ENCODE assay signal across 15 cellular contexts in the genomic region with DNA sequence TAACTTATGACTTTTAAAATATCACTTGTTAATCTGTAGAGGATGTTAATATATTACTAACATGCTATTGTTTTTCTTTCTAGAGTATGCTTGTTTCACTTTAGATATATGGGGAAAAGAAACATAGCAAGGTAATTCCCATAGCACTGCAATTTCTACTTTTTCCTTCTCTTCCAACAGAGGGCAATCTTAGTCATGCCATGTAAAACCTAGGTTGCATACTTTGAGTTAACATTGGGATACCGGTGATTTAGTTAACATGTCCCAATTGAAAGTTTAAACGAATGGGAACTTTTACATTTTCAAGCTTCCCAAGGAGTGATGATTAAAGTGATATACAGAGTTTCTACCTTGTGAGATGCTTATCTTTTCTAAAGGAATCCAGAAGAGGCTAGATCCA.
DNase-seq lines count a peak whose midpoint lies in the region; FAIRE-seq and TF ChIP-seq lines count a peak whose summit lies in the region.
"Had no signal": no experiment of that assay in that cellular context is flagged by ENCODE, and none has a peak within 500 bp of the region (broad histone marks: within the 10 kb centered on the region; RNA-seq: fewer than 3 reads in every experiment).

No MANE protein-coding gene starts in this region.

- no peak overlapping the region for H3K4me3 Mint-ChIP-seq in nephron progenitor cell
- H3K4me3 Mint-ChIP-seq: activated naive CD8-positive, alpha-beta T cell treated with anti-CD3 and anti-CD28 coated beads, Interleukin-2, amount 50 U/mL, for 24 hours had no signal

- TF ChIP-seq CTCF in epithelial cell of esophagus (IDR thresholded peaks at IDR 0.05; ENCODE audit: insufficient read depth, low read depth, low read length, missing control alignments) (peak; percentile 25), osteoblast (IDR thresholded peaks at IDR 0.05; ENCODE audit: extremely low read depth, low read depth, low read length) (peak; percentile 33), GM20000 (IDR thresholded peaks at IDR 0.05; ENCODE audit: extremely low read depth, missing control alignments) (no peak), nephron progenitor cell (IDR thresholded peaks at IDR 0.05) (no peak)

- no peaks in the 10 kb centered on the region for H3K36me3 ChIP-seq in osteoblast (ENCODE audit: insufficient read depth, low read length)

- peaks cover 18% of the 10 kb centered on the region for H3K36me3 Mint-ChIP-seq in nephron progenitor cell (ENCODE audit: low read depth)

- no peak overlapping the region for H3K4me3 ChIP-seq in epithelial cell of esophagus (ENCODE audit: low read length)
- H3K4me3 ChIP-seq in osteoblast (ENCODE audit: insufficient read depth, low read length) = no peak overlapping the region

- H3K79me2 ChIP-seq in osteoblast (ENCODE audit: insufficient read depth, low read length) = no peaks in the 10 kb centered on the region
- H3K79me2 ChIP-seq: parathyroid adenoma had no signal

- DNase-seq in NCI-H748 (lab: John Stamatoyannopoulos, UW; ENCODE audit: unreplicated experiment) (peak; percentile 21), epithelial cell of esophagus (ENCODE audit: low read depth) (peak; percentile 7), osteoblast (ENCODE audit: insufficient read length, low spot score, missing footprints) (peak; percentile 32), GM20000 (ENCODE audit: low spot score) (no peak), nephron progenitor cell (no peak)
- DNase-seq in activated CD4-positive, alpha-beta T cell treated with anti-CD3 and anti-CD28 coated beads, Interleukin-2, amount 50 U/mL, for 1 hour = no peak
- no peak for DNase-seq in activated T-cell treated with anti-CD3 and anti-CD28 coated beads, Interleukin-2, amount 50 U/mL, for 1 hour
- DNase-seq: activated naive CD8-positive, alpha-beta T cell treated with anti-CD3 and anti-CD28 coated beads, Interleukin-2, amount 50 U/mL, for 24 hours; DND-41; left cardiac atrium; NCI-H510A treated with DMSO at 0.1 percent for 48 hours; stimulated activated CD4-positive, alpha-beta T cell treated with anti-CD3 and anti-CD28 coated beads, Interleukin-4, amount 100 ng/mL, for 4 hours had no signal

- no peaks in the 10 kb centered on the region for H3K9me3 ChIP-seq in osteoblast (ENCODE audit: low read depth, low read length)

- no peaks in the 10 kb centered on the region for H3K4me1 ChIP-seq in osteoblast (ENCODE audit: insufficient read depth, low read length)
- H3K4me1 ChIP-seq: parathyroid adenoma had no signal

- H4K20me1 ChIP-seq in osteoblast (ENCODE audit: insufficient read depth, low read length) = no peaks in the 10 kb centered on the region

- no peaks in the 10 kb centered on the region for H3K27me3 Mint-ChIP-seq in nephron progenitor cell (ENCODE audit: low read depth, poor library complexity)
- H3K27me3 Mint-ChIP-seq: activated naive CD8-positive, alpha-beta T cell treated with anti-CD3 and anti-CD28 coated beads, Interleukin-2, amount 50 U/mL, for 24 hours had no signal

- H3K9me3 Mint-ChIP-seq in nephron progenitor cell = peaks cover 18% of the 10 kb centered on the region
- H3K9me3 Mint-ChIP-seq: activated naive CD8-positive, alpha-beta T cell treated with anti-CD3 and anti-CD28 coated beads, Interleukin-2, amount 50 U/mL, for 24 hours had no signal

- H3K27me3 ChIP-seq in osteoblast (ENCODE audit: insufficient read depth, low read length) = no peaks in the 10 kb centered on the region

- H3K4me2 ChIP-seq in osteoblast (ENCODE audit: insufficient read depth, low read length) = no peak overlapping the region

- H3K27ac Mint-ChIP-seq in nephron progenitor cell = no peak overlapping the region
- H3K27ac Mint-ChIP-seq: activated naive CD8-positive, alpha-beta T cell treated with anti-CD3 and anti-CD28 coated beads, Interleukin-2, amount 50 U/mL, for 24 hours had no signal

- no peaks in the 10 kb centered on the region for H3K4me1 Mint-ChIP-seq in nephron progenitor cell

- FAIRE-seq in G401.6 (lab: Jason Lieb, UNC) = peak; percentile 92
- FAIRE-seq: endometrium had no signal

- H2AFZ ChIP-seq in osteoblast (ENCODE audit: low read length) = no peak overlapping the region
- H2AFZ ChIP-seq: parathyroid adenoma had no signal

- no peak overlapping the region for H3K27ac ChIP-seq in osteoblast (ENCODE audit: low read depth, low read length)
- H3K27ac ChIP-seq: parathyroid adenoma had no signal

Comparison
In these comparisons a context has a peak if more than half of its experiments do, and no peak if none do; other contexts are left out.
1. DNase-seq: peak in NCI-H748 (single experiment), epithelial cell of esophagus (single experiment) and osteoblast (single experiment); none in GM20000 (single experiment), activated CD4-positive, alpha-beta T cell treated with anti-CD3 and anti-CD28 coated beads, Interleukin-2, amount 50 U/mL, for 1 hour (single experiment), nephron progenitor cell (single experiment) and activated T-cell treated with anti-CD3 and anti-CD28 coated beads, Interleukin-2, amount 50 U/mL, for 1 hour (single experiment).
2. CTCF ChIP-seq: peak in epithelial cell of esophagus (single experiment) and osteoblast (single experiment); none in GM20000 (single experiment) and nephron progenitor cell (single experiment).